19 cellular contexts compared by ENCODE assay signal in genomic region chr19:15623711-15624318, GRCh38. TPM values are rescaled to one million over a fixed set of nuclear protein-coding genes. Genes with fewer than 3 reads are reported as not detected.
DNase-seq lines count a peak whose midpoint lies in the region; ATAC-seq and TF ChIP-seq lines count a peak whose summit lies in the region.
"Had no signal": no experiment of that assay in that cellular context is flagged by ENCODE, and none has a peak within 500 bp of the region (broad histone marks: within the 10 kb centered on the region; RNA-seq: fewer than 3 reads in every experiment).

No MANE protein-coding gene starts in this region.

- H3K4me2 ChIP-seq in SK-N-SH: no peak overlapping the region

- no peaks in the 10 kb centered on the region for H3K79me2 ChIP-seq in SK-N-SH (ENCODE audit: insufficient read depth)

- H3K27me3 ChIP-seq in SK-N-SH (ENCODE audit: insufficient read depth): no peaks in the 10 kb centered on the region; the same call in 1 of the 2 replicates
- H3K27me3 ChIP-seq in SJCRH30: no peaks in the 10 kb centered on the region
- H3K27me3 ChIP-seq in liver (ENCODE audit: control insufficient read depth in 4 of 4, insufficient read depth in 4 of 4, low read length in 3 of 4): no peaks in the 10 kb centered on the region
- H3K27me3 ChIP-seq: right lobe of liver had no signal

- H3K9me2 ChIP-seq in SK-N-SH: no peaks in the 10 kb centered on the region

- no peak overlapping the region for H2AFZ ChIP-seq in SK-N-SH (ENCODE audit: low read depth)

- H3F3A ChIP-seq in SK-N-SH (replicated peaks; ENCODE audit: insufficient read depth): no peaks in the 10 kb centered on the region

- no peaks in the 10 kb centered on the region for H4K20me1 ChIP-seq in SK-N-SH (ENCODE audit: insufficient read depth)

- H3K9ac ChIP-seq in SK-N-SH (no peak overlapping the region), liver (ENCODE audit: low read depth in 1 of 2, low read length in 2 of 2) (no peak overlapping the region)

- ATAC-seq in SK-N-SH treated with all-trans-retinoic acid at 6 μM for 48 hours (no peak), HG03571 (IDR thresholded peaks at IDR 0.05; ENCODE audit: unreplicated experiment) (no peak)
- ATAC-seq: activated T-helper 17 cell treated with anti-CD3 and anti-CD28 coated beads, Interleukin-2, amount 50 U/mL, for 72 hours had no signal

- POLR2A ChIA-PET in SK-N-SH (lab: Yijun Ruan, JAX): no interaction called here

- H3K4me1 ChIP-seq in SK-N-SH (ENCODE audit: control insufficient read depth in 1 of 2, insufficient read depth in 2 of 2, low read depth in 1 of 2, low read length in 1 of 2): no peaks in the 10 kb centered on the region
- H3K4me1 ChIP-seq in SJCRH30: no peaks in the 10 kb centered on the region
- H3K4me1 ChIP-seq in liver (ENCODE audit: control insufficient read depth in 4 of 4, insufficient read depth in 4 of 4, low read length in 3 of 4): no peaks in the 10 kb centered on the region
- H3K4me1 ChIP-seq: right lobe of liver had no signal

- H3K27ac ChIP-seq in SK-N-SH (ENCODE audit: low read depth in 2 of 2, low read length in 1 of 2): no peak overlapping the region
- H3K27ac ChIP-seq in SJCRH30: no peak overlapping the region
- no peak overlapping the region for H3K27ac ChIP-seq in liver (ENCODE audit: low read depth in 1 of 2, low read length in 2 of 2)
- H3K27ac ChIP-seq: neutrophil, right lobe of liver, SK-N-MC had no signal

- no peak overlapping the region for H3K4me3 ChIP-seq in SK-N-SH (ENCODE audit: low read depth in 2 of 2, low read length in 1 of 2)
- H3K4me3 ChIP-seq in SJCRH30: no peak overlapping the region
- no peak overlapping the region for H3K4me3 ChIP-seq in liver (ENCODE audit: low read depth in 1 of 3, low read length in 3 of 3)
- H3K4me3 ChIP-seq: right lobe of liver, SK-N-MC had no signal

- 0% methylated on average over 8 of the region's 9 CpGs for WGBS in SK-N-SH (ENCODE audit: low lambda C conversion rate)
- 11% methylated on average over 9 of the region's 9 CpGs for WGBS in liver

- no peak for TF ChIP-seq RAD21 in SK-N-SH (IDR thresholded peaks at IDR 0.05; ENCODE audit: low read length)
- TF ChIP-seq RAD21 in liver (IDR thresholded peaks at IDR 0.05): no peak

- H3K9me3 ChIP-seq in SK-N-SH (no peaks in the 10 kb centered on the region), SJCRH30 (replicated peaks) (no peaks in the 10 kb centered on the region), liver (ENCODE audit: control insufficient read depth in 4 of 4, low read length in 3 of 4) (no peaks in the 10 kb centered on the region)
- H3K9me3 ChIP-seq: neutrophil, right lobe of liver had no signal

- CTCF ChIA-PET in SK-N-SH (lab: Yijun Ruan, JAX): no interaction called here

- TF ChIP-seq EP300 in SK-N-SH (IDR thresholded peaks at IDR 0.05; ENCODE audit: borderline replicate concordance in 1 of 2, low read depth in 1 of 2, low read length in 1 of 2): no peak

- H3K36me3 ChIP-seq in SK-N-SH (replicated peaks in 1 of 2; ENCODE audit: control insufficient read depth in 1 of 2, insufficient read depth in 2 of 2, low read length in 1 of 2) (no peaks in the 10 kb centered on the region), SJCRH30 (no peaks in the 10 kb centered on the region), liver (ENCODE audit: control insufficient read depth in 4 of 4, insufficient read depth in 3 of 4, low read depth in 1 of 4, low read length in 3 of 4) (no peaks in the 10 kb centered on the region)
- H3K36me3 ChIP-seq: neutrophil, right lobe of liver had no signal

- TF ChIP-seq CTCF in SK-N-SH (IDR thresholded peaks at IDR 0.05) (no peak), liver (IDR thresholded peaks at IDR 0.05; ENCODE audit: low read depth, low read length, missing input control) (no peak)

- DNase-seq in SK-N-SH (no peak), HuH-7.5 (ENCODE audit: low spot score) (peak; percentile 49), SJCRH30 (peak; percentile 34 to 61), COR-L47 (lab: John Stamatoyannopoulos, UW) (no peak)
- DNase-seq in activated CD8-positive, alpha-beta memory T cell treated with anti-CD3 and anti-CD28 coated beads for 24 hours: no peak
- DNase-seq: amygdala, NCI-H2081, NCI-H526, right lobe of liver had no signal

TF ChIP-seq in SK-N-SH treated with all-trans-retinoic acid at 6 μM for 48 hours, 23 proteins besides CTCF, POLR2A, EP300 and RAD21:
- TF ChIP-seq ZFP30 (CRISPR knock-in tag; IDR thresholded peaks at IDR 0.05): no peak
- TF ChIP-seq ZFP3 (CRISPR knock-in tag; IDR thresholded peaks at IDR 0.05): no peak
- no peak for TF ChIP-seq BACH2 (CRISPR knock-in tag; IDR thresholded peaks at IDR 0.05; ENCODE audit: borderline replicate concordance)
- TF ChIP-seq ZNF70 (CRISPR knock-in tag; IDR thresholded peaks at IDR 0.05): no peak
- no peak for TF ChIP-seq ZNF565 (CRISPR knock-in tag; conservative IDR thresholded peaks at IDR 0.05; ENCODE audit: low read depth)
- TF ChIP-seq OSR1 (CRISPR knock-in tag; IDR thresholded peaks at IDR 0.05): no peak
- no peak for TF ChIP-seq GLIS3 (CRISPR knock-in tag; IDR thresholded peaks at IDR 0.05)
- TF ChIP-seq CSDC2 (CRISPR knock-in tag; IDR thresholded peaks at IDR 0.05): no peak
- no peak for TF ChIP-seq RARB (CRISPR knock-in tag; IDR thresholded peaks at IDR 0.05)
- TF ChIP-seq ZC3H10 (CRISPR knock-in tag; IDR thresholded peaks at IDR 0.05): no peak
- no peak for TF ChIP-seq ZNF8 (CRISPR knock-in tag; IDR thresholded peaks at IDR 0.05)
- TF ChIP-seq TCF4 (CRISPR knock-in tag; IDR thresholded peaks at IDR 0.05; ENCODE audit: borderline replicate concordance): no peak
- no peak for TF ChIP-seq CSRNP3 (CRISPR knock-in tag; IDR thresholded peaks at IDR 0.05)
- no peak for TF ChIP-seq PPARA (CRISPR knock-in tag; IDR thresholded peaks at IDR 0.05; ENCODE audit: borderline replicate concordance)
- no peak for TF ChIP-seq ISL1 (CRISPR knock-in tag; IDR thresholded peaks at IDR 0.05)
TF ChIP-seq in SK-N-SH treated with all-trans-retinoic acid at 6 μM for 48 hours: peak in this region for 0.

TF ChIP-seq in liver, 16 proteins besides CTCF, POLR2A, EP300 and RAD21:
- no peak for TF ChIP-seq FOXA1 (IDR thresholded peaks at IDR 0.05)
- peak; percentile 98 for TF ChIP-seq REST (IDR thresholded peaks at IDR 0.05)
- no peak for TF ChIP-seq YY1 (IDR thresholded peaks at IDR 0.05)
- TF ChIP-seq FOXA2 (IDR thresholded peaks at IDR 0.05): no peak
- no peak for TF ChIP-seq RXRA (IDR thresholded peaks at IDR 0.05)
- TF ChIP-seq HNF4A (conservative IDR thresholded peaks at IDR 0.05): no peak

RNA-seq across cellular contexts. Expression of gene CYP4F8, which starts 8.8 kb away (rescaled TPM):
- not detected in 2 replicates for polyA plus RNA-seq in SK-N-SH (2012; rRNA removed)
- not detected in 2 replicates for polyA plus RNA-seq in SK-N-SH (2012; cell fraction: cytosol; rRNA removed)
- not detected in 2 replicates for polyA plus RNA-seq in SK-N-SH (2012; cell fraction: nucleus; rRNA removed)
- total RNA-seq in SJCRH30 (2014; rRNA removed; shearing (Covaris generic)): not detected in 2 replicates
- not detected for total RNA-seq in liver
- polyA plus RNA-seq in liver: not detected
- total RNA-seq: A172; activated T-helper 17 cell treated with anti-CD3 and anti-CD28 coated beads, Interleukin-2, amount 50 U/mL, for 72 hours; MCF 10A; OCI-LY7; right lobe of liver had no signal
- polyA plus RNA-seq: CD14-positive monocyte had no signal

RNA-seq across cellular contexts. Expression of gene CYP4F3, which starts 16.9 kb away (rescaled TPM):
- polyA plus RNA-seq in SK-N-SH (2012; rRNA removed): 0.03 and 0.08 TPM in 2 replicates
- polyA plus RNA-seq in SK-N-SH (2012; cell fraction: cytosol; rRNA removed): 0.01 and 0.03 TPM in 2 replicates
- polyA plus RNA-seq in SK-N-SH (2012; cell fraction: nucleus; rRNA removed): 0.17 and 0.20 TPM in 2 replicates
- not detected in 2 replicates for total RNA-seq in SJCRH30 (2014; rRNA removed; shearing (Covaris generic))
- total RNA-seq in liver: 100 to 1,000 TPM in 1 of 2 donors, 10 to 100 TPM in 1; 58.4 to 168 TPM
- polyA plus RNA-seq in liver: 100 to 1,000 TPM; 119 to 137 TPM
- total RNA-seq: OCI-LY7 had no signal

RNA-seq across cellular contexts. Expression of gene CYP4F12, which starts 49.1 kb away (rescaled TPM):
- polyA plus RNA-seq in SK-N-SH (2012; rRNA removed) (0.03 TPM in 1 of 2 replicates, not detected in the other), liver (10 to 100 TPM; 14.6 to 64.0 TPM)
- polyA plus RNA-seq in SK-N-SH (2012; cell fraction: cytosol; rRNA removed): 0.01 TPM in 1 of 2 replicates, not detected in the other
- polyA plus RNA-seq in SK-N-SH (2012; cell fraction: nucleus; rRNA removed): 0.14 and 0.26 TPM in 2 replicates
- not detected in 2 replicates for total RNA-seq in SJCRH30 (2014; rRNA removed; shearing (Covaris generic))
- total RNA-seq in liver: 10 to 100 TPM; 19.0 to 31.0 TPM
- polyA plus RNA-seq: CD14-positive monocyte had no signal

Comparison
In these comparisons a context has a peak if more than half of its experiments do, and no peak if none do; other contexts are left out.
1. DNase-seq: peak in HuH-7.5 (single experiment) and SJCRH30 (2 of 2); none in SK-N-SH (single experiment), activated CD8-positive, alpha-beta memory T cell treated with anti-CD3 and anti-CD28 coated beads for 24 hours (single experiment) and COR-L47 (single experiment).
2. RNA of gene CYP4F3, which starts 16.9 kb away (total RNA-seq): 58.4 to 168 TPM in liver; not detected in SJCRH30; every median in the first group is over 10 times any median in the second.
3. RNA of gene CYP4F12, which starts 49.1 kb away (total RNA-seq): 19.0 to 31.0 TPM in liver; not detected in SJCRH30; every median in the first group is over 10 times any median in the second.